ENCODE assay signal across 22 cellular contexts in genomic region chr13:90766503-90766902, GRCh38.
"Had no signal": no experiment of that assay in that cellular context is flagged by ENCODE, and none has a peak within 500 bp of the region (broad histone marks: within the 10 kb centered on the region; RNA-seq: fewer than 3 reads in every experiment).

No MANE protein-coding gene starts in this region.

- ATAC-seq: natural killer cell treated with Interleukin-12 subunit alpha and Interleukin-12 subunit beta and Interleukin-15 and Interleukin-18, amount 100 ng/mL, for 72 hours; psoas muscle; right cardiac atrium; right lobe of liver; stimulated activated effector memory CD8-positive, alpha-beta T cell treated with anti-CD3 and anti-CD28 coated beads, Interleukin-12 subunit alpha, Interleukin-12 subunit beta, amount 100 ng/mL, for 72 hours; stimulated activated naive B cell treated with anti-CD40 and anti-IgM and Interleukin-4, amounts not matched to agents 10 μg/mL and 1 μg/mL and 100 μg/mL, for 72 hours had no signal

- FAIRE-seq: small intestine, urothelium cell line had no signal

- DNase-seq: nephron progenitor cell; occipital lobe; ovary; posterior cingulate gyrus; psoas muscle; right cardiac atrium; right lobe of liver; sigmoid colon; small intestine; stimulated activated CD4-positive, alpha-beta T cell treated with anti-CD3 and anti-CD28 coated beads, Interleukin-15, amount 100 ng/mL, for 24 hours; stimulated activated CD4-positive, alpha-beta T cell treated with anti-CD3 and anti-CD28 coated beads, Interleukin-2, amount 100 ng/mL, for 24 hours; stimulated activated CD4-positive, alpha-beta T cell treated with anti-CD3 and anti-CD28 coated beads, Interleukin-2, amount 100 ng/mL, for 48 hours; stimulated activated CD4-positive, alpha-beta T cell treated with anti-CD3 and anti-CD28 coated beads, Interleukin-4, amount 100 ng/mL, for 24 hours; stimulated activated naive B cell treated with anti-CD40 and anti-IgM and Interleukin-4, amounts not matched to agents 10 μg/mL and 1 μg/mL and 100 μg/mL, for 72 hours; stimulated activated naive CD4-positive, alpha-beta T cell treated with Interleukin-2 at 50 U/mL for 16 hours; stomach; thyroid gland; trophoblast cell; upper lobe of left lung had no signal
